Comparison of ENCODE assay signal across 12 cellular contexts in the genomic region with DNA sequence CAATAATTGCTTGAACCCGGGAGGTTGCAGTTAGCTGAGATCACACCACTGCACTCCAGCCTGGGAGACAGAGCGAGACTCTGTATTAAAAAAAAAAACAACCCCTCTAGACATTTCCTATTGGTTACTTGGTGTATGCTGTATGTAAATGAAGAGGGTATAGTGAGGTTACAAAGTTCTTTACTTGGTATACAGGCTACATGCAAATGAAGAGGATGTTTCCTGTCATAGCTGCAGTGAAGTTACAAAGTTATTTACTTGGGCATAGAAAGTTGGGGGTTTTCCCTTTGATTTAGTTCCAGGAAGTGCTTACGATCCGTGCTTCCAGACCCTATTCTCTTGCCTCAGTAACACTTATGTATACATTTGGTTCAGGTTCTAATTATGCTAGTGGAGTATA. TPM values are rescaled to one million over a fixed set of nuclear protein-coding genes. Genes with fewer than 3 reads are reported as not detected.
A peak's percentile ranks its signal among the peaks of the same experiment; 100 is the strongest.
DNase-seq lines count a peak whose midpoint lies in the region; ATAC-seq, FAIRE-seq and TF ChIP-seq lines count a peak whose summit lies in the region.
"Had no signal": no experiment of that assay in that cellular context is flagged by ENCODE, and none has a peak within 500 bp of the region (broad histone marks: within the 10 kb centered on the region; RNA-seq: fewer than 3 reads in every experiment).

No MANE protein-coding gene starts in this region.

- H3K4me2 ChIP-seq in OCI-LY7 (ENCODE audit: low read length), result peak overlapping the region; percentile 43
- no peak overlapping the region for H3K4me2 ChIP-seq in Karpas-422 (ENCODE audit: low read depth, low read length, poor library complexity, severe bottlenecking)

- peak; percentile 83 for FAIRE-seq in GM12891 (lab: Jason Lieb, UNC)

- intact Hi-C loops in OCI-LY7 (cut with micrococcal nuclease; ENCODE audit: unreplicated experiment), result loop anchor here (2.0 to 10.0 kb wide), 2 partner anchors 34 to 382 kb away; no protein-coding TSS in a partner anchor

- CTCF ChIA-PET in OCI-LY7 (lab: Charles Lee; ENCODE audit: unreplicated experiment), result no interaction called here

- no peaks in the 10 kb centered on the region for H3K9me2 ChIP-seq in OCI-LY7 (ENCODE audit: insufficient read depth, low read length)
- H3K9me2 ChIP-seq in Karpas-422 (replicated peaks; ENCODE audit: insufficient read depth, low read length), result no peaks in the 10 kb centered on the region

- H3K9ac ChIP-seq in Karpas-422 (ENCODE audit: low read length), result no peak overlapping the region
- H3K9ac ChIP-seq: GM23248 had no signal

- H3K36me3 ChIP-seq in OCI-LY7 (ENCODE audit: insufficient read depth, low read length) (no peaks in the 10 kb centered on the region), Karpas-422 (ENCODE audit: insufficient read depth, low read length) (no peaks in the 10 kb centered on the region)

- H4K20me1 ChIP-seq in OCI-LY7 (ENCODE audit: insufficient read depth, low read length) (no peaks in the 10 kb centered on the region), Karpas-422 (ENCODE audit: insufficient read depth, low read depth, low read length) (no peaks in the 10 kb centered on the region)

- no peak for TF ChIP-seq CTCF in OCI-LY7 (conservative IDR thresholded peaks at IDR 0.05; ENCODE audit: low read length)

- peak overlapping the region; percentile 6; the same call in 1 of the 2 replicates for H2AFZ ChIP-seq in OCI-LY7 (ENCODE audit: low read length)
- no peak overlapping the region for H2AFZ ChIP-seq in Karpas-422 (ENCODE audit: low read length)
- H2AFZ ChIP-seq: GM23248 had no signal

- H3K27ac ChIP-seq in OCI-LY7 (ENCODE audit: low read depth, low read length, poor library complexity, severe bottlenecking) (peak overlapping the region; percentile 13), Karpas-422 (ENCODE audit: low read length) (no peak overlapping the region)
- H3K27ac ChIP-seq: C4-2B, GM23248 had no signal

- BruUV-seq in OCI-LY7 (replicated peaks; lab: Mats Ljungman, UMichigan), result no TSS peak

- no peak for DNase-seq in GM12891 (ENCODE audit: insufficient read length, low spot score)
- DNase-seq in OCI-LY7 (ENCODE audit: low spot score), result peak; percentile 50
- no peak for DNase-seq in Karpas-422
- no peak for DNase-seq in GM19240 (ENCODE audit: insufficient read length, low spot score)
- DNase-seq in NCI-H446 treated with DMSO at 0.1 percent for 48 hours (lab: John Stamatoyannopoulos, UW), result no peak
- DNase-seq in HUDEP-2 (lab: John Stamatoyannopoulos, UW; ENCODE audit: unreplicated experiment in 76 of 76), result no peak
- DNase-seq: foreskin melanocyte, GM23248, NCI-H1417 treated with DMSO at 0.1 percent for 48 hours had no signal

- H3K4me3 ChIP-seq in OCI-LY7 (ENCODE audit: low read depth, low read length, poor library complexity, severe bottlenecking) (peak overlapping the region; percentile 21), Karpas-422 (ENCODE audit: low read length) (no peak overlapping the region)
- H3K4me3 ChIP-seq: GM23248 had no signal

- ATAC-seq in GM19438 (IDR thresholded peaks at IDR 0.05; ENCODE audit: low read depth, unreplicated experiment) (peak; percentile 91), HG02973 (IDR thresholded peaks at IDR 0.05; ENCODE audit: unreplicated experiment) (peak; percentile 89)

- H3K79me2 ChIP-seq in OCI-LY7 (ENCODE audit: insufficient read depth, low read depth, low read length), result no peaks in the 10 kb centered on the region
- no peaks in the 10 kb centered on the region for H3K79me2 ChIP-seq in Karpas-422 (ENCODE audit: low read length)

- TF ChIP-seq POLR2A in GM12891 (IDR thresholded peaks at IDR 0.05; ENCODE audit: low read depth, low read length), result no peak

- H3K4me1 ChIP-seq in OCI-LY7 (ENCODE audit: insufficient read depth, low read length, poor library complexity, severe bottlenecking), result peaks cover 47% of the 10 kb centered on the region
- H3K4me1 ChIP-seq in Karpas-422 (ENCODE audit: low read length), result no peaks in the 10 kb centered on the region

- no peaks in the 10 kb centered on the region for H3K27me3 ChIP-seq in Karpas-422 (ENCODE audit: low read length)

- POLR2A ChIA-PET in OCI-LY7 (lab: Charles Lee), result interaction anchor here (0.6 to 1.4 kb wide), 6 partner anchors 9 to 316 kb away, joined by 3 to 6 read pairs (median 4); no protein-coding TSS in a partner anchor

- H3K9me3 ChIP-seq in OCI-LY7 (ENCODE audit: low read length) (no peaks in the 10 kb centered on the region), Karpas-422 (ENCODE audit: low read length) (no peaks in the 10 kb centered on the region)

TF ChIP-seq in GM12891, 5 proteins besides CTCF, POLR2A, EP300 and RAD21:
- TF ChIP-seq POLR2AphosphoS5 (IDR thresholded peaks at IDR 0.05; ENCODE audit: low read depth, low read length), result no peak
- TF ChIP-seq SPI1 (IDR thresholded peaks at IDR 0.05; ENCODE audit: low read depth, low read length), result no peak
- TF ChIP-seq PAX5 (IDR thresholded peaks at IDR 0.05; ENCODE audit: insufficient read depth, low read length, severe bottlenecking), result no peak
- TF ChIP-seq TAF1 (IDR thresholded peaks at IDR 0.05; ENCODE audit: low read depth, low read length), result no peak
- no peak; the same call in 1 of the 2 replicates for TF ChIP-seq POU2F2 (IDR thresholded peaks at IDR 0.05; ENCODE audit: low read depth, low read length)

RNA-seq across cellular contexts. Expression of gene CLNK, which starts 38.4 kb away (rescaled TPM):
- 3.5 TPM for polyA plus RNA-seq in GM12891 (2012; ENCODE audit: low read depth, missing spikeins)
- 0.05 TPM in 1 of 2 replicates, not detected in the other for total RNA-seq in OCI-LY7 (2014; rRNA removed; shearing (Covaris generic))
- 2.0 TPM in 2 replicates for total RNA-seq in OCI-LY7 (2022)
- total RNA-seq in Karpas-422 (2014; rRNA removed; shearing (Covaris generic); ENCODE audit: low replicate concordance), result not detected in 2 replicates
- total RNA-seq: GM23248 had no signal
- polyA plus RNA-seq: GM23248 had no signal
